In the genomic region with DNA sequence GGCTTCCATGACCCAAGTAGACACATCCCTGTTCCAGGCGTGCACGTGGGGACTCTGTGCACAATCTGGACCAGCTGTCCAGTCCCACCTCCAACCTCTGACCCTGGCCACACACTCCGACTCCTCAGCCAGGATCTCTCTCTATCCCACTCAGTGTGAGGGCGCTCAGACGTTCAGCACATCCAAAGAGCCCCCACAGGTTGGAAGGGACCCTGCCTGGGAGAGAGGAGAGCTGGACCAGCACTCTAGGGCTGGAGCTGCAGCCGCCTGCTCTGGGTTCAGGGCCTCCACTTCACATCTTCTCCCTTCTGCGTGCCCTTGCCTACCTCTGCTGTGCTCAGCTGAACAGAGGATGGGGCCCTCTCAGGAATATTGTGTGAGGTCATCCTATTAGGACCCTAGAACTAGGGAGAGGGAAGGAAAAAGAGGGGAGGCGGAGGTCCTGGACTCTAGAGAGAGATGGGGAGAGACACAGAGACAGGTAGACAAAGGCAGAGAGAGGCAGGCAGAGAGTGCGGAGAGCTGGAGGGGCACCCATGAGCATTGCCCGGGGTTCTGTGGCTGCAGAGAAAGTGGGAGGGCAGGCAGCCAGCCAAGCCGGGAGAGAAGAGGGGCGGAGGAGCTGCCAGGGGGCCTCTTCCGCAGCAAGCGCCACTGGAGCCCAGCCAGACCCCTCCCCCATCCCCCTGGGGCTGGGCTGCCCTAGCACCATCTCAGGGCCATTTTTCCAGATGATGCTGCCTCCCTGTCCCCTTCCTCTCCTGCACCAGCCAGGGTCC, we compare ENCODE assay signal across 8 cellular contexts. TPM values are rescaled to one million over a fixed set of nuclear protein-coding genes. Genes with fewer than 3 reads are reported as not detected.
DNase-seq lines count a peak whose midpoint lies in the region; ATAC-seq and TF ChIP-seq lines count a peak whose summit lies in the region.

No MANE protein-coding gene starts in this region.

- ATAC-seq in stimulated activated naive CD8-positive, alpha-beta T cell treated with anti-CD3 and anti-CD28 coated beads, Interleukin-15, Interleukin-2, amounts not matched to agents 100 U/mL and 50 U/mL, for 24 hours, result peak; percentile 3

- DNase-seq in NCI-H82 (lab: John Stamatoyannopoulos, UW) (peak; percentile 41), NCI-H82 treated with DMSO at 0.1 percent for 48 hours (lab: John Stamatoyannopoulos, UW; ENCODE audit: unreplicated experiment) (no peak), SK-N-MC (ENCODE audit: low read depth, low spot score) (no peak), hepatocyte (ENCODE audit: low spot score) (peak; percentile 52), GM19240 (ENCODE audit: insufficient read length, low spot score) (no peak), AG08396 (ENCODE audit: low spot score) (no peak), UCSD-AML1 (lab: John Stamatoyannopoulos, UW; ENCODE audit: unreplicated experiment) (no peak)
- no peak for DNase-seq in stimulated activated naive CD8-positive, alpha-beta T cell treated with anti-CD3 and anti-CD28 coated beads, Interleukin-15, Interleukin-2, amounts not matched to agents 100 U/mL and 50 U/mL, for 24 hours

- H3K9me3 ChIP-seq in SK-N-MC (ENCODE audit: low read depth, low read length) (no peaks in the 10 kb centered on the region), hepatocyte (ENCODE audit: low read depth) (no peaks in the 10 kb centered on the region)

- H3K27ac ChIP-seq in SK-N-MC (peak overlapping the region; percentile 93), hepatocyte (no peak overlapping the region)

- no peaks in the 10 kb centered on the region for H3K79me2 ChIP-seq in hepatocyte

- peak overlapping the region; percentile 61 for H2AFZ ChIP-seq in hepatocyte

- H3K4me3 ChIP-seq in SK-N-MC, result peak overlapping the region; percentile 91
- H3K4me3 ChIP-seq in hepatocyte, result no peak overlapping the region

- WGBS in hepatocyte (ENCODE audit: low lambda C conversion rate, missing lambda C conversion rate), result 44% methylated on average over 14 of the region's 14 CpGs

- H3K36me3 ChIP-seq in SK-N-MC (ENCODE audit: insufficient read depth, low read length) (peaks cover 7% of the 10 kb centered on the region), hepatocyte (replicated peaks; ENCODE audit: insufficient read depth, low read depth) (no peaks in the 10 kb centered on the region)

- H3K9me2 ChIP-seq in hepatocyte (replicated peaks; ENCODE audit: insufficient read depth), result no peaks in the 10 kb centered on the region

- peak overlapping the region; percentile 100 for H3K4me2 ChIP-seq in hepatocyte

- TF ChIP-seq CTCF in hepatocyte (IDR thresholded peaks at IDR 0.05; ENCODE audit: poor library complexity), result no peak

- no peaks in the 10 kb centered on the region for H4K20me1 ChIP-seq in hepatocyte (ENCODE audit: insufficient read depth, poor library complexity, severe bottlenecking)

- H3K27me3 ChIP-seq in hepatocyte, result peaks cover 27% of the 10 kb centered on the region

- H3K9ac ChIP-seq in SK-N-MC (ENCODE audit: insufficient read length), result peak overlapping the region; percentile 78

- peaks cover 20% of the 10 kb centered on the region for H3K4me1 ChIP-seq in hepatocyte (ENCODE audit: insufficient read depth)

RNA-seq across cellular contexts. Expression of a gene that starts 8.2 kb away (rescaled TPM):
- 22.9 and 27.6 TPM in 2 replicates for total RNA-seq in hepatocyte
- 16.2 TPM in 2 replicates for polyA plus RNA-seq in hepatocyte

RNA-seq across cellular contexts. Expression of a gene that starts 58.0 kb away (rescaled TPM):
- total RNA-seq in hepatocyte, result 0.10 and 0.44 TPM in 2 replicates
- 1.5 TPM in 1 of 2 replicates, not detected in the other for polyA plus RNA-seq in hepatocyte

Comparison
In these comparisons a context has a peak if more than half of its experiments do, and no peak if none do; other contexts are left out.
1. DNase-seq: peak in NCI-H82 (single experiment) and hepatocyte (single experiment); none in NCI-H82 treated with DMSO at 0.1 percent for 48 hours (single experiment), SK-N-MC (single experiment), stimulated activated naive CD8-positive, alpha-beta T cell treated with anti-CD3 and anti-CD28 coated beads, Interleukin-15, Interleukin-2, amounts not matched to agents 100 U/mL and 50 U/mL, for 24 hours (single experiment), GM19240 (single experiment), AG08396 (single experiment) and UCSD-AML1 (single experiment).